ENCODE assay signal across 24 cellular contexts in the genomic region with DNA sequence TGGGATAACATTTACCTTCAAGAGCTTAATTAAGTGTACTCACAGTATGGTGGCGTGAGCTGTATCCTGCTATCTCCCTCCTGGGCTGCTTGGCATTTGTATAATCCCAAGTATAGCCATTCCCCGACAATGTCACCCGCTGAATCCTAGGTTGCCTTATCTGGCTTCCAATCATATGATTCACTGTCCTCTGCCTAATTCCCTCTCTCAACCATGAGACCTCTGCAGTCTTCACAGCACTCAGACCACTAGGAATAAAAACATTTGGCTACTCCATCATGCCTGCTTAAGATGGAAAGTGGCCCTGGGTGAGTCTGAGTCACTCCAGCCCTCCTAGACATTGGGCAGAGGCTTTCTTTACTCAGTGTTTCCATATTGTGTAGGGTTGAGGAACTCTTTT. TPM values are rescaled to one million over a fixed set of nuclear protein-coding genes. Genes with fewer than 3 reads are reported as not detected.
DNase-seq lines count a peak whose midpoint lies in the region; ATAC-seq, FAIRE-seq and TF ChIP-seq lines count a peak whose summit lies in the region.
"Had no signal": no experiment of that assay in that cellular context is flagged by ENCODE, and none has a peak within 500 bp of the region (broad histone marks: within the 10 kb centered on the region; RNA-seq: fewer than 3 reads in every experiment).

No MANE protein-coding gene starts in this region.

- H3K27me3 ChIP-seq in K562 (ENCODE audit: control insufficient read depth in 2 of 2, insufficient read depth in 2 of 2, low read length in 2 of 2): no peaks in the 10 kb centered on the region
- H3K27me3 ChIP-seq in hepatocyte: no peaks in the 10 kb centered on the region

- no peaks in the 10 kb centered on the region for H3K9me3 Mint-ChIP-seq in activated T-helper 17 cell treated with anti-CD3 and anti-CD28 coated beads, Interleukin-2, amount 50 U/mL, for 72 hours
- H3K9me3 Mint-ChIP-seq: activated CD8-positive, alpha-beta T cell treated with anti-CD3 and anti-CD28 coated beads for 36 hours had no signal

- TF ChIP-seq CTCF in K562 (IDR thresholded peaks at IDR 0.05 in 2 of 3, conservative IDR thresholded peaks at IDR 0.05 in 1 of 3; ENCODE audit: insufficient read depth in 2 of 3, low read depth in 1 of 3, low read length in 3 of 3): no peak
- no peak for TF ChIP-seq CTCF in hepatocyte (IDR thresholded peaks at IDR 0.05; ENCODE audit: poor library complexity)

- TF ChIP-seq EP300 in K562 (IDR thresholded peaks at IDR 0.05; ENCODE audit: low read length): no peak

- H3K4me3 ChIP-seq in K562: no peak overlapping the region
- H3K4me3 ChIP-seq in mesodermal cell (ENCODE audit: extremely low read depth, insufficient read depth, low read length, poor library complexity, severe bottlenecking): no peak overlapping the region
- H3K4me3 ChIP-seq in hepatocyte: no peak overlapping the region
- H3K4me3 ChIP-seq: PC-9 had no signal

- H3K4me1 ChIP-seq in K562 (replicated peaks in 1 of 2; ENCODE audit: control insufficient read depth in 2 of 2, insufficient read depth in 2 of 2, low read length in 2 of 2) (no peaks in the 10 kb centered on the region), mesodermal cell (ENCODE audit: control insufficient read depth, insufficient read depth, low read length, poor library complexity, severe bottlenecking) (peaks cover 9% of the 10 kb centered on the region), hepatocyte (ENCODE audit: insufficient read depth) (no peaks in the 10 kb centered on the region)
- H3K4me1 ChIP-seq: Caco-2 had no signal

- H3K4me1 Mint-ChIP-seq in activated T-helper 17 cell treated with anti-CD3 and anti-CD28 coated beads, Interleukin-2, amount 50 U/mL, for 72 hours: no peaks in the 10 kb centered on the region
- H3K4me1 Mint-ChIP-seq: naive thymus-derived CD4-positive, alpha-beta T cell had no signal

- CTCF ChIA-PET in K562 (lab: Yijun Ruan, JAX; ENCODE audit: low intra/inter-chr PET ratio): no interaction called here

- H3K36me3 ChIP-seq in K562 (ENCODE audit: control insufficient read depth, insufficient read depth, low read length): no peaks in the 10 kb centered on the region
- no peaks in the 10 kb centered on the region for H3K36me3 ChIP-seq in mesodermal cell (ENCODE audit: control insufficient read depth, insufficient read depth, low read length)
- H3K36me3 ChIP-seq in hepatocyte (replicated peaks; ENCODE audit: insufficient read depth, low read depth): no peaks in the 10 kb centered on the region

- H3K9me1 ChIP-seq in K562 (ENCODE audit: control insufficient read depth, insufficient read depth, low read length): no peaks in the 10 kb centered on the region

- H3K27ac ChIP-seq in K562 (ENCODE audit: extremely low read depth, low read depth, low read length): no peak overlapping the region
- H3K27ac ChIP-seq in mesodermal cell (ENCODE audit: low read depth, low read length, severe bottlenecking): peak overlapping the region; percentile 78
- H3K27ac ChIP-seq in hepatocyte: no peak overlapping the region
- H3K27ac ChIP-seq: PC-9 had no signal

- in situ Hi-C loops in K562 (cut with MboI): no loop called here

- no TSS peak for BruUV-seq in K562 (replicated peaks; lab: Mats Ljungman, UMichigan)

- POLR2A ChIA-PET in K562 (lab: Yijun Ruan, JAX): no interaction called here

- H4K20me1 ChIP-seq in K562 (replicated peaks; ENCODE audit: control insufficient read depth, insufficient read depth, low read length): no peaks in the 10 kb centered on the region
- H4K20me1 ChIP-seq in hepatocyte (ENCODE audit: insufficient read depth, poor library complexity, severe bottlenecking): no peaks in the 10 kb centered on the region

- TF ChIP-seq RAD21 in K562 (CRISPR knock-in tag; conservative IDR thresholded peaks at IDR 0.05 in 1 of 2, IDR thresholded peaks at IDR 0.05 in 1 of 2): no peak

- no peak for TF ChIP-seq POLR2A in K562 (conservative IDR thresholded peaks at IDR 0.05)

- H3K9me2 ChIP-seq in hepatocyte (replicated peaks; ENCODE audit: insufficient read depth): no peaks in the 10 kb centered on the region

- H3K4me3 Mint-ChIP-seq in activated T-helper 17 cell treated with anti-CD3 and anti-CD28 coated beads, Interleukin-2, amount 50 U/mL, for 72 hours: no peak overlapping the region
- H3K4me3 Mint-ChIP-seq: activated CD8-positive, alpha-beta T cell treated with anti-CD3 and anti-CD28 coated beads for 36 hours; naive thymus-derived CD4-positive, alpha-beta T cell had no signal

- intact Hi-C loops in K562 (cut with micrococcal nuclease): no loop called here

- H2AFZ ChIP-seq in K562 (ENCODE audit: low read depth, low read length): no peak overlapping the region
- H2AFZ ChIP-seq in hepatocyte: no peak overlapping the region
- H2AFZ ChIP-seq: PC-9 had no signal

- H3K27me3 Mint-ChIP-seq in activated T-helper 17 cell treated with anti-CD3 and anti-CD28 coated beads, Interleukin-2, amount 50 U/mL, for 72 hours: peaks cover 4% of the 10 kb centered on the region
- H3K27me3 Mint-ChIP-seq: activated CD8-positive, alpha-beta T cell treated with anti-CD3 and anti-CD28 coated beads for 36 hours had no signal

- H3K36me3 Mint-ChIP-seq in activated T-helper 17 cell treated with anti-CD3 and anti-CD28 coated beads, Interleukin-2, amount 50 U/mL, for 72 hours (ENCODE audit: low read depth): no peaks in the 10 kb centered on the region
- H3K36me3 Mint-ChIP-seq: naive thymus-derived CD4-positive, alpha-beta T cell had no signal

- no peak overlapping the region for H3K4me2 ChIP-seq in K562 (ENCODE audit: insufficient read depth, low read length)
- no peak overlapping the region for H3K4me2 ChIP-seq in hepatocyte
- H3K4me2 ChIP-seq: PC-9 had no signal

- no peaks in the 10 kb centered on the region for H3K79me2 ChIP-seq in K562 (ENCODE audit: control insufficient read depth, insufficient read depth, low read length)
- H3K79me2 ChIP-seq in hepatocyte: no peaks in the 10 kb centered on the region

- peak; percentile 84 for DNase-seq in EL
- DNase-seq in M059J (ENCODE audit: low read depth): peak; percentile 95
- DNase-seq in K562 (ENCODE audit: extremely low read depth in 1 of 4, low spot score in 3 of 4): no peak
- no peak for DNase-seq in hepatocyte (ENCODE audit: low spot score)
- DNase-seq in dedifferentiated amniotic fluid mesenchymal stem cell (ENCODE audit: extremely low spot score): no peak
- no peak for DNase-seq in NCI-H1694 treated with DMSO at 0.1 percent for 48 hours (lab: John Stamatoyannopoulos, UW)
- DNase-seq: activated CD4-positive, alpha-beta T cell treated with anti-CD3 and anti-CD28 coated beads for 1 hour; activated CD8-positive, alpha-beta T cell treated with anti-CD3 and anti-CD28 coated beads for 36 hours; activated gamma-delta T cell; Caco-2; caudate nucleus; DMS79; KBM-7; left colon; naive thymus-derived CD4-positive, alpha-beta T cell; NCI-H1436 treated with DMSO at 0.1 percent for 48 hours; NCI-H510A; NK-92 treated with Interleukin-12 subunit alpha and Interleukin-12 subunit beta, amount 100 ng/mL, for 24 hours; small intestine; stimulated activated CD4-positive, alpha-beta T cell treated with anti-CD3 and anti-CD28 coated beads, Interleukin-2, amount 100 ng/mL, for 24 hours; substantia nigra had no signal

- 0% methylated on average over 3 of the region's 3 CpGs for WGBS in K562 (ENCODE audit: insufficient coverage, low coverage, missing lambda C conversion rate)
- WGBS in mesodermal cell (ENCODE audit: insufficient coverage in 2 of 2), 2 experiments: 76 to 78% methylated on average over 3 of the region's 3 CpGs
- WGBS in hepatocyte (ENCODE audit: low lambda C conversion rate, missing lambda C conversion rate): 68% methylated on average over 3 of the region's 3 CpGs

- H3K9me3 ChIP-seq in K562 (replicated peaks; ENCODE audit: control insufficient read depth, insufficient read depth, low read depth, low read length) (no peaks in the 10 kb centered on the region), mesodermal cell (ENCODE audit: control insufficient read depth, low read length) (no peaks in the 10 kb centered on the region), hepatocyte (ENCODE audit: low read depth) (no peaks in the 10 kb centered on the region)
- H3K9me3 ChIP-seq: Caco-2 had no signal

- H3K27ac Mint-ChIP-seq in activated T-helper 17 cell treated with anti-CD3 and anti-CD28 coated beads, Interleukin-2, amount 50 U/mL, for 72 hours: no peak overlapping the region
- H3K27ac Mint-ChIP-seq: activated CD8-positive, alpha-beta T cell treated with anti-CD3 and anti-CD28 coated beads for 36 hours; naive thymus-derived CD4-positive, alpha-beta T cell had no signal

- ATAC-seq in K562: no peak
- no peak for ATAC-seq in activated T-helper 17 cell treated with anti-CD3 and anti-CD28 coated beads, Interleukin-2, amount 50 U/mL, for 72 hours (replicated peaks)
- ATAC-seq: activated CD8-positive, alpha-beta T cell treated with anti-CD3 and anti-CD28 coated beads for 36 hours; left colon; naive thymus-derived CD4-positive, alpha-beta T cell had no signal

- no peak for FAIRE-seq in K562 (lab: Jason Lieb, UNC)
- FAIRE-seq: small intestine had no signal

- no peak overlapping the region for H3K9ac ChIP-seq in K562 (ENCODE audit: insufficient read depth in 1 of 2, low read depth in 2 of 2, low read length in 2 of 2)

TF ChIP-seq in K562, 482 proteins besides CTCF, POLR2A, EP300 and RAD21 (continues in another document):
- no peak for TF ChIP-seq BCOR (IDR thresholded peaks at IDR 0.05)

RNA-seq across cellular contexts. Expression of a gene that starts 28.9 kb away (rescaled TPM):
- 12.2 and 20.9 TPM in 2 replicates for total RNA-seq in M059J (2014; rRNA removed; shearing (Covaris generic))
- total RNA-seq in K562 (2011; cell fraction: chromatin; rRNA removed; ENCODE audit: low replicate concordance): 19.5 and 37.1 TPM in 2 replicates
- 10.5 and 15.4 TPM in 2 replicates for total RNA-seq in K562 (2011; cell fraction: nucleolus; rRNA removed)
- 11.9 and 15.6 TPM in 2 replicates for total RNA-seq in K562 (2011; cell fraction: nucleoplasm; rRNA removed)
- total RNA-seq in K562 (2014; rRNA removed) (7.7 and 8.9 TPM in 2 replicates), K562 (2014; rRNA removed; fragmentation: Illumina TruSeq; extraction: Trizol) (10.2 and 10.5 TPM in 2 replicates), K562 (2015; rRNA removed; fragmentation: Illumina TruSeq; extraction: Trizol) (9.6 and 11.9 TPM in 2 replicates), K562 (2021) (12.2 and 13.5 TPM in 2 replicates), hepatocyte (47.6 and 55.9 TPM in 2 replicates)
- polyA plus RNA-seq in K562 (2011; rRNA removed) (9.4 and 10.9 TPM in 2 replicates), K562 (2014; fragmentation: Illumina TruSeq; extraction: Trizol) (10.1 and 13.0 TPM in 2 replicates), K562 (2014; fragmentation: Nextera tagmentation; extraction: Ambion mirVana) (under 1 TPM; 0.58 to 0.95 TPM), K562 (2014; rRNA removed) (3.5 and 4.9 TPM in 2 replicates), hepatocyte (7.7 and 10.4 TPM in 2 replicates)
- 4.5 and 8.9 TPM in 2 replicates for polyA plus RNA-seq in K562 (2011; cell fraction: cytosol; rRNA removed)
- 14.7 and 19.1 TPM in 2 replicates for polyA plus RNA-seq in K562 (2011; cell fraction: nucleus; rRNA removed)
- polyA plus RNA-seq in K562 (2012): 3.4 and 5.9 TPM in 2 replicates
- polyA minus RNA-seq in K562 (2011; rRNA and poly(A)+ RNA removed): 39.0 and 65.9 TPM in 2 replicates
- 9.4 and 25.0 TPM in 2 replicates for polyA minus RNA-seq in K562 (2011; cell fraction: cytosol; rRNA and poly(A)+ RNA removed)
- 38.4 and 92.2 TPM in 2 replicates for polyA minus RNA-seq in K562 (2011; cell fraction: nucleus; rRNA and poly(A)+ RNA removed)
- 33.5 TPM for polyA plus RNA-seq in mesodermal cell (2013, experiment 1 of 2)
- polyA plus RNA-seq in mesodermal cell (2013, experiment 2 of 2): 23.1 TPM
- 1 to 10 TPM; 2.1 to 2.3 TPM for total RNA-seq in activated T-helper 17 cell treated with anti-CD3 and anti-CD28 coated beads, Interleukin-2, amount 50 U/mL, for 72 hours
- polyA plus RNA-seq: naive thymus-derived CD4-positive, alpha-beta T cell had no signal

Comparison
In these comparisons a context has a peak if more than half of its experiments do, and no peak if none do; other contexts are left out.
1. DNase-seq: peak in EL (single experiment) and M059J (single experiment); none in K562 (0 of 4), hepatocyte (single experiment), dedifferentiated amniotic fluid mesenchymal stem cell (single experiment) and NCI-H1694 treated with DMSO at 0.1 percent for 48 hours (single experiment).